Comparison of ENCODE assay signal across 18 cellular contexts in the genomic region with DNA sequence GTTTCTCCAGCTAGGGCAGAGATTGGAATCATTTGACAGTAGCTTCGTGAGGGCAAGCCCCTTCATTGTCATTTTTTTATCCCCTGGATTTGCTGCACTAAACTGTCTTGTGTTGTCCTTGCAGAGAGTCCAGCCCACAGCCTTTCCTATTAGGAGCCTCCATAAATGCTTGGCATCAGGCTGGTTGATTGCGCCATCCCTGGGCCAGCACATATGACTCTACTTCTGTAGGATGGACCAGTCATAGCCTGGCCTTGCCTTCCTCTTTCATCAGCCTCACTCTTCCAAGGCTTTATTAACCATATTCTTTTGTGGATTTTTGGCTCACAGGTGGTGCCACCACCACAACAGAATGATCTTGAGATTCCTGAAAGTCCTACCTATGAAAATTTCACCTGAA. TPM values are rescaled to one million over a fixed set of nuclear protein-coding genes. Genes with fewer than 3 reads are reported as not detected.
A peak's percentile ranks its signal among the peaks of the same experiment; 100 is the strongest.
DNase-seq lines count a peak whose midpoint lies in the region; ATAC-seq and TF ChIP-seq lines count a peak whose summit lies in the region.
"Had no signal": no experiment of that assay in that cellular context is flagged by ENCODE, and none has a peak within 500 bp of the region (broad histone marks: within the 10 kb centered on the region; RNA-seq: fewer than 3 reads in every experiment).

No MANE protein-coding gene starts in this region.

- peaks cover 6 to 15% (median 9%) of the 10 kb centered on the region in 3 donors for H3K4me1 Mint-ChIP-seq in T-cell
- H3K4me1 Mint-ChIP-seq in immature natural killer cell, result peaks cover 4 to 57% of the 10 kb centered on the region in 2 donors

- H3K9me3 Mint-ChIP-seq in T-cell (no peaks in the 10 kb centered on the region), immature natural killer cell (no peaks in the 10 kb centered on the region)
- H3K9me3 Mint-ChIP-seq: activated naive CD8-positive, alpha-beta T cell treated with anti-CD3 and anti-CD28 coated beads, Interleukin-2, amount 10 ng/mL, durations not matched to agents 7 days and 5 days; central memory CD8-positive, alpha-beta T cell; H9 had no signal

- no peak for TF ChIP-seq POLR2A in esophagus squamous epithelium (IDR thresholded peaks at IDR 0.05)

- H3K27me3 ChIP-seq in right cardiac atrium (ENCODE audit: control insufficient read depth, insufficient read depth) (no peaks in the 10 kb centered on the region), esophagus squamous epithelium (no peaks in the 10 kb centered on the region)

- H3K36me3 Mint-ChIP-seq in T-cell (peaks cover 43% of the 10 kb centered on the region), immature natural killer cell (peaks cover 17 to 60% (median 21%) of the 10 kb centered on the region in 3 donors)

- H3K36me3 ChIP-seq in esophagus squamous epithelium, result no peaks in the 10 kb centered on the region
- H3K36me3 ChIP-seq: left ventricle myocardium inferior had no signal

- H3K4me3 Mint-ChIP-seq in T-cell, result no peak overlapping the region
- no peak overlapping the region for H3K4me3 Mint-ChIP-seq in immature natural killer cell
- H3K4me3 Mint-ChIP-seq: activated naive CD8-positive, alpha-beta T cell treated with anti-CD3 and anti-CD28 coated beads, Interleukin-2, amount 10 ng/mL, durations not matched to agents 7 days and 5 days; central memory CD8-positive, alpha-beta T cell; H9 had no signal

- H3K27ac Mint-ChIP-seq in T-cell, result peak overlapping the region; percentile 58 to 68
- H3K27ac Mint-ChIP-seq in immature natural killer cell, result peak overlapping the region; percentile 47 to 92 (median 68)
- H3K27ac Mint-ChIP-seq: activated naive CD8-positive, alpha-beta T cell treated with anti-CD3 and anti-CD28 coated beads, Interleukin-2, amount 10 ng/mL, durations not matched to agents 7 days and 5 days; H9 had no signal

- H3K4me3 ChIP-seq in right cardiac atrium (ENCODE audit: low read length) (no peak overlapping the region), esophagus squamous epithelium (no peak overlapping the region)
- H3K4me3 ChIP-seq: left ventricle myocardium inferior, skin epidermis had no signal

- peak in 2 of 3 donors; percentile 27 to 54 for DNase-seq in right cardiac atrium
- DNase-seq in left ventricle myocardium superior, result no peak
- no peak for DNase-seq in T-cell
- no peak for DNase-seq in immature natural killer cell
- no peak for DNase-seq in esophagus squamous epithelium (lab: John Stamatoyannopoulos, UW)
- no peak for DNase-seq in stimulated activated CD4-positive, alpha-beta T cell treated with anti-CD3 and anti-CD28 coated beads, Interleukin-2, amount 100 ng/mL, for 24 hours
- no peak for DNase-seq in globus pallidus (ENCODE audit: low spot score)
- DNase-seq: activated CD8-positive, alpha-beta memory T cell treated with anti-CD3 and anti-CD28 coated beads, Interleukin-2, amount 50 U/mL, for 4 hours; activated naive CD8-positive, alpha-beta T cell treated with anti-CD3 and anti-CD28 coated beads, Interleukin-2, amount 10 ng/mL, durations not matched to agents 7 days and 5 days; H9; hippocampal formation; left ventricle myocardium inferior had no signal

- no peak for TF ChIP-seq CTCF in esophagus squamous epithelium (IDR thresholded peaks at IDR 0.05)

- H3K27ac ChIP-seq in right cardiac atrium (ENCODE audit: low read length) (no peak overlapping the region), esophagus squamous epithelium (no peak overlapping the region)
- H3K27ac ChIP-seq: left ventricle myocardium inferior, skin epidermis, VCaP had no signal

- 85% methylated on average over 2 of the region's 2 CpGs for WGBS in right cardiac atrium
- 85 to 94% methylated on average over 2 of the region's 2 CpGs for WGBS in esophagus squamous epithelium, 2 donors

- CTCF ChIA-PET in T-cell (lab: Charles Lee), result interaction anchor here in 1 of 2 donors (1.4 kb wide), 1 partner anchor 50 kb away, joined by 3 read pairs; no protein-coding TSS in a partner anchor

- POLR2A ChIA-PET in T-cell (lab: Charles Lee), result no interaction called here

- no peaks in the 10 kb centered on the region for H3K27me3 Mint-ChIP-seq in T-cell
- peaks cover 0 to 2% (median 0%) of the 10 kb centered on the region in 3 donors for H3K27me3 Mint-ChIP-seq in immature natural killer cell (ENCODE audit: low read depth in 3 of 3)
- H3K27me3 Mint-ChIP-seq: activated naive CD8-positive, alpha-beta T cell treated with anti-CD3 and anti-CD28 coated beads, Interleukin-2, amount 10 ng/mL, durations not matched to agents 7 days and 5 days; central memory CD8-positive, alpha-beta T cell had no signal

- no peak for ATAC-seq in right cardiac atrium
- ATAC-seq in left ventricle myocardium superior, result no peak
- ATAC-seq in T-cell (replicated peaks in 1 of 4), result no peak
- ATAC-seq in HG03135 (IDR thresholded peaks at IDR 0.05; ENCODE audit: unreplicated experiment), result no peak

- intact Hi-C loops in right cardiac atrium (cut with DNase I), result no loop called here
- intact Hi-C loops in left ventricle myocardium superior (cut with micrococcal nuclease), result no loop called here
- intact Hi-C loops in esophagus squamous epithelium (cut with DNase I), result no loop called here

- H3K4me1 ChIP-seq in right cardiac atrium (ENCODE audit: control insufficient read depth, insufficient read depth, low read length) (no peaks in the 10 kb centered on the region), esophagus squamous epithelium (no peaks in the 10 kb centered on the region)
- H3K4me1 ChIP-seq: left ventricle myocardium inferior had no signal

- no peaks in the 10 kb centered on the region for H3K9me3 ChIP-seq in right cardiac atrium (ENCODE audit: control insufficient read depth, low read length)
- no peaks in the 10 kb centered on the region for H3K9me3 ChIP-seq in esophagus squamous epithelium
- H3K9me3 ChIP-seq: left ventricle myocardium inferior had no signal

RNA-seq across cellular contexts. Expression of gene LY9, which starts 31.4 kb away (rescaled TPM):
- total RNA-seq in right cardiac atrium (under 1 TPM in 3 of 4 donors, not detected in 1; 0.25 to 0.29 (median 0.25) TPM), left ventricle myocardium superior (not detected), T-cell (100 to 1,000 TPM in 3 of 5 donors, 10 to 100 TPM in 2; 95.4 to 127 (median 101) TPM), esophagus squamous epithelium (1 to 10 TPM in 1 of 4 donors, under 1 TPM in 3; 0.26 to 3.2 (median 0.60) TPM)
- polyA plus RNA-seq in right cardiac atrium (0.09 TPM), immature natural killer cell (10 to 100 TPM; 46.1 to 68.2 (median 57.2) TPM)
- total RNA-seq: epithelial cell of proximal tubule, H9, left ventricle myocardium inferior had no signal
- polyA plus RNA-seq: AG04450 had no signal

RNA-seq across cellular contexts. Expression of gene CD244, which starts 35.3 kb away (rescaled TPM):
- total RNA-seq in right cardiac atrium (1 to 10 TPM in 2 of 4 donors, under 1 TPM in 2; 0.51 to 2.3 (median 0.86) TPM), left ventricle myocardium superior (0.27 TPM), T-cell (10 to 100 TPM in 1 of 5 donors, 1 to 10 TPM in 4; 1.1 to 12.4 (median 2.9) TPM), esophagus squamous epithelium (1 to 10 TPM in 1 of 4 donors, under 1 TPM in 3; 0.18 to 1.7 (median 0.56) TPM)
- polyA plus RNA-seq in right cardiac atrium (0.29 TPM), immature natural killer cell (100 to 1,000 TPM; 301 to 501 (median 410) TPM)
- total RNA-seq: epithelial cell of proximal tubule, H9 had no signal
- polyA plus RNA-seq: AG04450 had no signal

RNA-seq across cellular contexts. Expression of gene ITLN1, which starts 57.6 kb away (rescaled TPM):
- 10 to 100 TPM in 3 of 4 donors, 1 to 10 TPM in 1; 6.4 to 30.0 (median 21.2) TPM for total RNA-seq in right cardiac atrium
- 3.0 TPM for polyA plus RNA-seq in right cardiac atrium
- total RNA-seq in left ventricle myocardium superior, result 65.8 TPM
- total RNA-seq in T-cell, result not detected
- under 1 TPM in 1 of 3 donors, not detected in 2; 0.77 TPM for polyA plus RNA-seq in immature natural killer cell
- total RNA-seq in esophagus squamous epithelium, result not detected
- total RNA-seq: activated naive CD8-positive, alpha-beta T cell treated with anti-CD3 and anti-CD28 coated beads, Interleukin-2, amount 10 ng/mL, durations not matched to agents 7 days and 5 days; epithelial cell of proximal tubule; H9 had no signal
- polyA plus RNA-seq: AG04450 had no signal

Comparison
In these comparisons a context has a peak if more than half of its experiments do, and no peak if none do; other contexts are left out.
1. DNase-seq: peak in right cardiac atrium (2 of 3); none in left ventricle myocardium superior (single experiment), T-cell (0 of 34), immature natural killer cell (0 of 3), esophagus squamous epithelium (single experiment), stimulated activated CD4-positive, alpha-beta T cell treated with anti-CD3 and anti-CD28 coated beads, Interleukin-2, amount 100 ng/mL, for 24 hours (0 of 2) and globus pallidus (single experiment).
2. RNA of gene LY9, which starts 31.4 kb away (total RNA-seq): 95.4 to 127 TPM in T-cell; 0.26 to 3.2 TPM in esophagus squamous epithelium, 0.25 to 0.29 TPM in right cardiac atrium and not detected in left ventricle myocardium superior (single experiment); every median in the first group is over 10 times any median in the second.
3. RNA of gene ITLN1, which starts 57.6 kb away (total RNA-seq): 65.8 TPM in left ventricle myocardium superior (single experiment) and 6.4 to 30.0 TPM in right cardiac atrium; not detected in T-cell and not detected in esophagus squamous epithelium; every median in the first group is over 4 times any median in the second.